39 cellular contexts compared by ENCODE assay signal in the genomic region with DNA sequence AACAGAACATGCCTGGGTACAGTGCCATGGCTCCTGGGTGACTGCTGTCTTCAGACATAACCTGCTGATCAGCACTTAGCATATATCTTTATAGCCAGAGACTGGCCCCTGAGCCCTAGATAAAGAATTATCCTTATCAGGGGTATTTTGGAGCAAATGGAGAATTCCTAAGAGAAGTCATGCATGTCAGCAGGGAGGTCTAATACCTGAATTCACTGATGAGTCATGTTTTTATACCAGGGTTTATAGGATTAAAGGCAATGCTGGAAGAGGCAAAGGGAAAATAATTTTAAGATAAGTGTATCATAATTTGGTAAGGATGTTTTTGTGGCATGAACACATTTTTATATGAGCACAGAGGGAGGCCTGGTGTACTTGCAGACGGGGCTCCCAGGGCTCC.
"Had no signal": no experiment of that assay in that cellular context is flagged by ENCODE, and none has a peak within 500 bp of the region (broad histone marks: within the 10 kb centered on the region; RNA-seq: fewer than 3 reads in every experiment).

No MANE protein-coding gene starts in this region.

- H3K4me1 ChIP-seq: Peyer's patch had no signal

- DNase-seq: activated B cell treated with CpG ODN at 0.5 μM for 24 hours; activated CD4-positive, alpha-beta memory T cell treated with anti-CD3 and anti-CD28 coated beads for 36 hours; activated CD4-positive, alpha-beta T cell treated with anti-CD3 and anti-CD28 coated beads for 4 hours; activated CD4-positive, alpha-beta T cell treated with anti-CD3 and anti-CD28 coated beads, Interleukin-2, amount 50 U/mL, for 1 hour; activated CD4-positive, CD25-positive, alpha-beta regulatory T cell treated with anti-CD3 and anti-CD28 coated beads, Interleukin-2, amount 50 U/mL, for 72 hours; activated CD8-positive, alpha-beta memory T cell treated with anti-CD3 and anti-CD28 coated beads for 24 hours; activated CD8-positive, alpha-beta memory T cell treated with anti-CD3 and anti-CD28 coated beads, Interleukin-2, amount 10 ng/mL, durations not matched to agents 7 days and 5 days; activated CD8-positive, alpha-beta memory T cell treated with anti-CD3 and anti-CD28 coated beads, Interleukin-2, amount 50 U/mL, for 48 hours; activated effector memory CD4-positive, alpha-beta T cell treated with anti-CD3 and anti-CD28 coated beads, Interleukin-2, amount 50 U/mL, for 16 hours; activated naive CD4-positive, alpha-beta T cell; activated naive CD4-positive, alpha-beta T cell treated with anti-CD3 and anti-CD28 coated beads, Interleukin-2, amount 50 U/mL, for 16 hours; activated naive CD8-positive, alpha-beta T cell treated with anti-CD3 and anti-CD28 coated beads for 36 hours; activated T-cell treated with anti-CD3 and anti-CD28 coated beads, Interleukin-2, amount 50 U/mL, for 48 hours; amniotic stem cell; aorta; Kasumi-1; KG1; MG63; NCI-H1048; NCI-H1105 treated with DMSO at 0.1 percent for 48 hours; NCI-H1436; NCI-H1694; NCI-H1930; NCI-H2081 treated with DMSO at 0.1 percent for 48 hours; NCI-H2171; NCI-H446; NCI-H510A treated with DMSO at 0.1 percent for 48 hours; NCI-H526 treated with DMSO at 0.1 percent for 48 hours; NCI-H774; Peyer's patch; SIG-M5; SW 1271; T-helper 1 cell; T-helper 2 cell; T-helper 9 cell had no signal

- H3K27ac ChIP-seq: cardiac muscle cell, Peyer's patch, RWPE1, VCaP had no signal

- H3K4me3 ChIP-seq: cardiac muscle cell, MG63, Peyer's patch had no signal

- H3K9me3 ChIP-seq: MG63, Peyer's patch had no signal

- ATAC-seq: activated CD8-positive, alpha-beta memory T cell treated with anti-CD3 and anti-CD28 coated beads, Interleukin-2, amount 10 ng/mL, durations not matched to agents 7 days and 5 days; Right ventricle myocardium inferior had no signal

- H3K36me3 ChIP-seq: cardiac muscle cell, MG63, Peyer's patch had no signal

- H3K27me3 ChIP-seq: cardiac muscle cell, MG63, Peyer's patch had no signal
